ENCODE assay signal across 29 cellular contexts in genomic region chrX:106927700-106928099, GRCh38. TPM values are rescaled to one million over a fixed set of nuclear protein-coding genes. Genes with fewer than 3 reads are reported as not detected.
DNase-seq lines count a peak whose midpoint lies in the region; ATAC-seq and TF ChIP-seq lines count a peak whose summit lies in the region.
"Had no signal": no experiment of that assay in that cellular context is flagged by ENCODE, and none has a peak within 500 bp of the region (broad histone marks: within the 10 kb centered on the region; RNA-seq: fewer than 3 reads in every experiment).

No MANE protein-coding gene starts in this region.

- peaks cover 0 to 16% (median 2%) of the 10 kb centered on the region in 4 donors for H3K4me1 ChIP-seq in right lobe of liver
- H3K4me1 ChIP-seq: BLaER1 treated with 17β-estradiol and CSF1 and Interleukin-3, amounts not matched to agents 10 nM and 100 nM; breast epithelium had no signal

- 13% methylated on average over 5 of the region's 5 CpGs for WGBS in right lobe of liver (ENCODE audit: insufficient coverage, low coverage, low lambda C conversion rate, missing lambda C conversion rate)

- no peaks in the 10 kb centered on the region for H3K27me3 ChIP-seq in right lobe of liver

- ATAC-seq in right lobe of liver, result peak; percentile 69 to 89 (median 72)
- no peak for ATAC-seq in natural killer cell
- ATAC-seq: left ventricle myocardium superior; naive thymus-derived CD8-positive, alpha-beta T cell; stimulated activated effector memory CD8-positive, alpha-beta T cell treated with anti-CD3 and anti-CD28 coated beads, Interleukin-12 subunit alpha, Interleukin-12 subunit beta, amount 100 ng/mL, for 72 hours had no signal

- no peaks in the 10 kb centered on the region for H3K36me3 Mint-ChIP-seq in natural killer cell
- H3K36me3 Mint-ChIP-seq in activated naive CD8-positive, alpha-beta T cell treated with anti-CD3 and anti-CD28 coated beads for 36 hours, result no peaks in the 10 kb centered on the region
- H3K36me3 Mint-ChIP-seq: naive thymus-derived CD8-positive, alpha-beta T cell; stimulated activated effector memory CD8-positive, alpha-beta T cell treated with anti-CD3 and anti-CD28 coated beads, Interleukin-12 subunit alpha, Interleukin-12 subunit beta, amount 100 ng/mL, for 72 hours had no signal

- DNase-seq in Caki2 (ENCODE audit: low read depth) (peak; percentile 66), NCI-H2029 (lab: John Stamatoyannopoulos, UW) (peak; percentile 66), fibroblast of pulmonary artery (ENCODE audit: low read depth) (peak; percentile 11), right lobe of liver (peak; percentile 72 to 78 (median 74)), natural killer cell (no peak), cerebellar cortex (ENCODE audit: low spot score) (no peak)
- no peak for DNase-seq in NK-92 treated with Interleukin-12 subunit alpha and Interleukin-12 subunit beta, amount 100 ng/mL, for 24 hours (lab: John Stamatoyannopoulos, UW)
- DNase-seq in activated naive CD8-positive, alpha-beta T cell treated with anti-CD3 and anti-CD28 coated beads for 36 hours, result no peak
- DNase-seq: activated CD4-positive, alpha-beta memory T cell treated with anti-CD3 and anti-CD28 coated beads, Interleukin-2, amount 10 ng/mL, durations not matched to agents 7 days and 5 days; activated CD8-positive, alpha-beta memory T cell treated with anti-CD3 and anti-CD28 coated beads, Interleukin-2, amount 50 U/mL, for 4 hours; activated naive CD4-positive, alpha-beta T cell treated with Interleukin-2 at 50 U/mL for 16 hours; amniotic stem cell; GM23248; left ventricle myocardium superior; midbrain; naive thymus-derived CD8-positive, alpha-beta T cell; NCI-H1092; NCI-H187; occipital lobe; SIG-M5; trophoblast cell had no signal

- TF ChIP-seq POLR2A in right lobe of liver (IDR thresholded peaks at IDR 0.05), result no peak

- no peaks in the 10 kb centered on the region for H3K9me3 Mint-ChIP-seq in natural killer cell
- H3K9me3 Mint-ChIP-seq in activated naive CD8-positive, alpha-beta T cell treated with anti-CD3 and anti-CD28 coated beads for 36 hours, result no peaks in the 10 kb centered on the region
- H3K9me3 Mint-ChIP-seq: activated CD4-positive, alpha-beta memory T cell treated with anti-CD3 and anti-CD28 coated beads, Interleukin-2, amount 10 ng/mL, durations not matched to agents 7 days and 5 days; activated T-helper 1 cell treated with anti-CD3 and anti-CD28 coated beads, Interleukin-12 subunit alpha, Interleukin-12 subunit beta, Interleukin-2, Interleukin-4 antibody, amounts not matched to agents 30 ng/mL and 10 ng/mL and 1 ng/mL, durations not matched to agents 14 hours and 24 hours and 36 hours; IgD-negative memory B cell; naive thymus-derived CD8-positive, alpha-beta T cell; stimulated activated effector memory CD8-positive, alpha-beta T cell treated with anti-CD3 and anti-CD28 coated beads, Interleukin-12 subunit alpha, Interleukin-12 subunit beta, amount 100 ng/mL, for 72 hours had no signal

- in situ Hi-C loops in Caki2 (cut with HindIII; ENCODE audit: low pct_unique_long_range_greater_than_20kb, low sequenced_read_pairs), result no loop called here

- H3K4me3 ChIP-seq in fibroblast of pulmonary artery (replicated peaks; ENCODE audit: low read depth, low read length), result no peak overlapping the region
- peak overlapping the region in 2 of 3 donors; percentile 32 to 38 for H3K4me3 ChIP-seq in right lobe of liver
- H3K4me3 ChIP-seq: BLaER1 treated with 17β-estradiol and CSF1 and Interleukin-3, amounts not matched to agents 10 nM and 100 nM; breast epithelium; GM23248 had no signal

- no peaks in the 10 kb centered on the region for H3K36me3 ChIP-seq in right lobe of liver
- H3K36me3 ChIP-seq: BLaER1 treated with 17β-estradiol and CSF1 and Interleukin-3, amounts not matched to agents 10 nM and 100 nM; breast epithelium had no signal

- no peaks in the 10 kb centered on the region for H3K9me3 ChIP-seq in right lobe of liver
- H3K9me3 ChIP-seq: BLaER1 treated with 17β-estradiol and CSF1 and Interleukin-3, amounts not matched to agents 10 nM and 100 nM; breast epithelium had no signal

- peak overlapping the region; percentile 23 to 77 (median 56) for H3K27ac ChIP-seq in right lobe of liver
- H3K27ac ChIP-seq: BLaER1 treated with 17β-estradiol and CSF1 and Interleukin-3, amounts not matched to agents 10 nM and 100 nM; breast epithelium; GM23248 had no signal

- H3K4me1 Mint-ChIP-seq in natural killer cell, result no peaks in the 10 kb centered on the region
- no peaks in the 10 kb centered on the region for H3K4me1 Mint-ChIP-seq in activated naive CD8-positive, alpha-beta T cell treated with anti-CD3 and anti-CD28 coated beads for 36 hours
- H3K4me1 Mint-ChIP-seq: activated CD4-positive, alpha-beta memory T cell treated with anti-CD3 and anti-CD28 coated beads, Interleukin-2, amount 10 ng/mL, durations not matched to agents 7 days and 5 days; IgD-negative memory B cell; naive thymus-derived CD8-positive, alpha-beta T cell; stimulated activated effector memory CD8-positive, alpha-beta T cell treated with anti-CD3 and anti-CD28 coated beads, Interleukin-12 subunit alpha, Interleukin-12 subunit beta, amount 100 ng/mL, for 72 hours had no signal

- intact Hi-C loops in right lobe of liver (cut with DNase I) (no loop called here), natural killer cell (cut with micrococcal nuclease) (no loop called here)

- H3K4me3 Mint-ChIP-seq in natural killer cell, result no peak overlapping the region
- no peak overlapping the region for H3K4me3 Mint-ChIP-seq in activated naive CD8-positive, alpha-beta T cell treated with anti-CD3 and anti-CD28 coated beads for 36 hours
- H3K4me3 Mint-ChIP-seq: activated CD4-positive, alpha-beta memory T cell treated with anti-CD3 and anti-CD28 coated beads, Interleukin-2, amount 10 ng/mL, durations not matched to agents 7 days and 5 days; activated T-helper 1 cell treated with anti-CD3 and anti-CD28 coated beads, Interleukin-12 subunit alpha, Interleukin-12 subunit beta, Interleukin-2, Interleukin-4 antibody, amounts not matched to agents 30 ng/mL and 10 ng/mL and 1 ng/mL, durations not matched to agents 14 hours and 24 hours and 36 hours; IgD-negative memory B cell; naive thymus-derived CD8-positive, alpha-beta T cell; stimulated activated effector memory CD8-positive, alpha-beta T cell treated with anti-CD3 and anti-CD28 coated beads, Interleukin-12 subunit alpha, Interleukin-12 subunit beta, amount 100 ng/mL, for 72 hours had no signal

- TF ChIP-seq CTCF in fibroblast of pulmonary artery (IDR thresholded peaks at IDR 0.05; ENCODE audit: low read length, missing control alignments) (no peak), right lobe of liver (IDR thresholded peaks at IDR 0.05) (no peak), natural killer cell (IDR thresholded peaks at IDR 0.05) (no peak)

- no peaks in the 10 kb centered on the region for H3K27me3 Mint-ChIP-seq in natural killer cell (ENCODE audit: low read depth in 2 of 2)
- no peaks in the 10 kb centered on the region for H3K27me3 Mint-ChIP-seq in activated naive CD8-positive, alpha-beta T cell treated with anti-CD3 and anti-CD28 coated beads for 36 hours
- H3K27me3 Mint-ChIP-seq: activated CD4-positive, alpha-beta memory T cell treated with anti-CD3 and anti-CD28 coated beads, Interleukin-2, amount 10 ng/mL, durations not matched to agents 7 days and 5 days; IgD-negative memory B cell; naive thymus-derived CD8-positive, alpha-beta T cell had no signal

- H3K27ac Mint-ChIP-seq in natural killer cell, result no peak overlapping the region
- no peak overlapping the region for H3K27ac Mint-ChIP-seq in activated naive CD8-positive, alpha-beta T cell treated with anti-CD3 and anti-CD28 coated beads for 36 hours
- H3K27ac Mint-ChIP-seq: activated CD4-positive, alpha-beta memory T cell treated with anti-CD3 and anti-CD28 coated beads, Interleukin-2, amount 10 ng/mL, durations not matched to agents 7 days and 5 days; activated T-helper 1 cell treated with anti-CD3 and anti-CD28 coated beads, Interleukin-12 subunit alpha, Interleukin-12 subunit beta, Interleukin-2, Interleukin-4 antibody, amounts not matched to agents 30 ng/mL and 10 ng/mL and 1 ng/mL, durations not matched to agents 14 hours and 24 hours and 36 hours; IgD-negative memory B cell; naive thymus-derived CD8-positive, alpha-beta T cell; stimulated activated effector memory CD8-positive, alpha-beta T cell treated with anti-CD3 and anti-CD28 coated beads, Interleukin-12 subunit alpha, Interleukin-12 subunit beta, amount 100 ng/mL, for 72 hours had no signal

RNA-seq across cellular contexts. Expression of gene CLDN2, which starts 7.5 kb away (rescaled TPM):
- total RNA-seq in Caki2 (2014; rRNA removed; shearing (Covaris generic); ENCODE audit: low replicate concordance), result 23.0 and 26.3 TPM in 2 replicates
- total RNA-seq in right lobe of liver, result 10 to 100 TPM in 5 of 6 experiments, 1 to 10 TPM in 1; 6.3 to 48.4 (median 18.4) TPM
- not detected for total RNA-seq in natural killer cell
- not detected for total RNA-seq in activated naive CD8-positive, alpha-beta T cell treated with anti-CD3 and anti-CD28 coated beads for 36 hours
- total RNA-seq: activated CD4-positive, alpha-beta memory T cell treated with anti-CD3 and anti-CD28 coated beads, Interleukin-2, amount 10 ng/mL, durations not matched to agents 7 days and 5 days; activated T-helper 1 cell treated with anti-CD3 and anti-CD28 coated beads, Interleukin-12 subunit alpha, Interleukin-12 subunit beta, Interleukin-2, Interleukin-4 antibody, amounts not matched to agents 30 ng/mL and 10 ng/mL and 1 ng/mL, durations not matched to agents 14 hours and 24 hours and 36 hours; fibroblast of lung; glomerular endothelial cell; GM23248; left ventricle myocardium superior; naive thymus-derived CD8-positive, alpha-beta T cell; occipital lobe had no signal

RNA-seq across cellular contexts. Expression of gene RIPPLY1, which starts 24.6 kb away (rescaled TPM):
- not detected in 2 replicates for total RNA-seq in Caki2 (2014; rRNA removed; shearing (Covaris generic); ENCODE audit: low replicate concordance)
- total RNA-seq in right lobe of liver (1 to 10 TPM in 4 of 6 experiments, under 1 TPM in 2; 0.74 to 1.7 (median 1.1) TPM), natural killer cell (not detected)
- total RNA-seq in activated naive CD8-positive, alpha-beta T cell treated with anti-CD3 and anti-CD28 coated beads for 36 hours, result not detected
- total RNA-seq: activated CD4-positive, alpha-beta memory T cell treated with anti-CD3 and anti-CD28 coated beads, Interleukin-2, amount 10 ng/mL, durations not matched to agents 7 days and 5 days; activated T-helper 1 cell treated with anti-CD3 and anti-CD28 coated beads, Interleukin-12 subunit alpha, Interleukin-12 subunit beta, Interleukin-2, Interleukin-4 antibody, amounts not matched to agents 30 ng/mL and 10 ng/mL and 1 ng/mL, durations not matched to agents 14 hours and 24 hours and 36 hours; fibroblast of lung; glomerular endothelial cell; GM23248; left ventricle myocardium superior; naive thymus-derived CD8-positive, alpha-beta T cell; occipital lobe; subcutaneous adipose tissue had no signal

Comparison
In these comparisons a context has a peak if more than half of its experiments do, and no peak if none do; other contexts are left out.
1. DNase-seq: peak in Caki2 (single experiment), NCI-H2029 (single experiment), fibroblast of pulmonary artery (single experiment) and right lobe of liver (3 of 3); none in NK-92 treated with Interleukin-12 subunit alpha and Interleukin-12 subunit beta, amount 100 ng/mL, for 24 hours (single experiment), natural killer cell (single experiment), cerebellar cortex (single experiment) and activated naive CD8-positive, alpha-beta T cell treated with anti-CD3 and anti-CD28 coated beads for 36 hours (single experiment).
2. ATAC-seq: peak in right lobe of liver (4 of 4); none in natural killer cell (0 of 3).
3. RNA of gene CLDN2, which starts 7.5 kb away (total RNA-seq): 23.0 to 26.3 TPM in Caki2 and 6.3 to 48.4 TPM in right lobe of liver; not detected in natural killer cell and not detected in activated naive CD8-positive, alpha-beta T cell treated with anti-CD3 and anti-CD28 coated beads for 36 hours; every median in the first group is over 4 times any median in the second.